24 cellular contexts compared by ENCODE assay signal in genomic region chrX:69523314-69523713, GRCh38. TPM values are rescaled to one million over a fixed set of nuclear protein-coding genes. Genes with fewer than 3 reads are reported as not detected.
"Had no signal": no experiment of that assay in that cellular context is flagged by ENCODE, and none has a peak within 500 bp of the region (broad histone marks: within the 10 kb centered on the region; RNA-seq: fewer than 3 reads in every experiment).

No MANE protein-coding gene starts in this region.

- H3K9me3 ChIP-seq: mucosa of descending colon, pancreas, right lobe of liver, tibial artery had no signal

- DNase-seq: activated CD4-positive, alpha-beta T cell treated with anti-CD3 and anti-CD28 coated beads for 1 hour; activated CD4-positive, alpha-beta T cell treated with anti-CD3 and anti-CD28 coated beads, Interleukin-2, amount 50 U/mL, for 1 hour; activated CD8-positive, alpha-beta T cell treated with anti-CD3 and anti-CD28 coated beads, Interleukin-2, amount 10 ng/mL, durations not matched to agents 7 days and 5 days; activated gamma-delta T cell treated with Interleukin-2 at 50 U/mL for 16 hours; activated T-cell treated with anti-CD3 and anti-CD28 coated beads, Interleukin-2, amount 50 U/mL, for 1 hour; caudate nucleus; effector CD4-positive, alpha-beta T cell; erythroblast; foreskin fibroblast; immature natural killer cell; mucosa of descending colon; nephron progenitor cell; pancreas; right lobe of liver; stimulated activated CD4-positive, alpha-beta T cell treated with anti-CD3 and anti-CD28 coated beads, Interleukin-1b, Interleukin-23, amount 100 ng/mL, for 48 hours; stimulated activated naive CD8-positive, alpha-beta T cell treated with anti-CD3 and anti-CD28 coated beads, Interleukin-15, amount 100 ng/mL, for 72 hours; tibial artery had no signal

- H3K4me1 ChIP-seq: pancreas, right lobe of liver, tibial artery had no signal

- ATAC-seq: activated CD8-positive, alpha-beta T cell treated with anti-CD3 and anti-CD28 coated beads, Interleukin-2, amount 10 ng/mL, durations not matched to agents 7 days and 5 days; activated naive CD4-positive, alpha-beta T cell treated with anti-CD3 and anti-CD28 coated beads, Interleukin-2, amount 50 U/mL, for 72 hours; mucosa of descending colon; pancreas; stimulated activated naive CD8-positive, alpha-beta T cell treated with anti-CD3 and anti-CD28 coated beads, Interleukin-15, amount 100 ng/mL, for 72 hours had no signal

- H3K27ac ChIP-seq: pancreas, right lobe of liver, skin epidermis, tibial artery, VCaP had no signal

- H3K36me3 Mint-ChIP-seq: activated naive CD4-positive, alpha-beta T cell treated with anti-CD3 and anti-CD28 coated beads, Interleukin-2, amount 50 U/mL, for 72 hours; brain; immature natural killer cell had no signal

- H3K27me3 ChIP-seq: pancreas, right lobe of liver, tibial artery had no signal

- H3K9me3 Mint-ChIP-seq: activated naive CD4-positive, alpha-beta T cell treated with anti-CD3 and anti-CD28 coated beads, Interleukin-2, amount 50 U/mL, for 72 hours; brain; dendritic cell treated with granulocyte-macrophage colony-stimulating factor and Interleukin-4, amounts not matched to agents 40 ng/mL and 50 ng/mL, for 4 days; immature natural killer cell; stimulated activated naive CD8-positive, alpha-beta T cell treated with anti-CD3 and anti-CD28 coated beads, Interleukin-15, amount 100 ng/mL, for 72 hours had no signal

- H3K27ac Mint-ChIP-seq: activated CD8-positive, alpha-beta T cell treated with anti-CD3 and anti-CD28 coated beads, Interleukin-2, amount 10 ng/mL, durations not matched to agents 7 days and 5 days; activated naive CD4-positive, alpha-beta T cell treated with anti-CD3 and anti-CD28 coated beads, Interleukin-2, amount 50 U/mL, for 72 hours; brain; dendritic cell treated with granulocyte-macrophage colony-stimulating factor and Interleukin-4, amounts not matched to agents 40 ng/mL and 50 ng/mL, for 4 days; immature natural killer cell; nephron progenitor cell; stimulated activated naive CD8-positive, alpha-beta T cell treated with anti-CD3 and anti-CD28 coated beads, Interleukin-15, amount 100 ng/mL, for 72 hours had no signal

- H3K4me1 Mint-ChIP-seq: brain; immature natural killer cell; stimulated activated naive CD8-positive, alpha-beta T cell treated with anti-CD3 and anti-CD28 coated beads, Interleukin-15, amount 100 ng/mL, for 72 hours had no signal

- H3K4me3 Mint-ChIP-seq: activated CD8-positive, alpha-beta T cell treated with anti-CD3 and anti-CD28 coated beads, Interleukin-2, amount 10 ng/mL, durations not matched to agents 7 days and 5 days; brain; dendritic cell treated with granulocyte-macrophage colony-stimulating factor and Interleukin-4, amounts not matched to agents 40 ng/mL and 50 ng/mL, for 4 days; immature natural killer cell; nephron progenitor cell; stimulated activated naive CD8-positive, alpha-beta T cell treated with anti-CD3 and anti-CD28 coated beads, Interleukin-15, amount 100 ng/mL, for 72 hours had no signal

- H3K36me3 ChIP-seq: pancreas, right lobe of liver, tibial artery had no signal

- H3K4me3 ChIP-seq: mucosa of descending colon, pancreas, right lobe of liver, skin epidermis, tibial artery had no signal

- FAIRE-seq: pancreas had no signal

RNA-seq across cellular contexts. Expression of gene NALF2, which starts 19.2 kb away (rescaled TPM):
- total RNA-seq: activated CD8-positive, alpha-beta T cell treated with anti-CD3 and anti-CD28 coated beads, Interleukin-2, amount 10 ng/mL, durations not matched to agents 7 days and 5 days; fibroblast of lung; pulmonary artery endothelial cell had no signal
- polyA plus RNA-seq: fibroblast of lung, immature natural killer cell had no signal
